Comparison of ENCODE assay signal across 1 cellular context in the genomic region with DNA sequence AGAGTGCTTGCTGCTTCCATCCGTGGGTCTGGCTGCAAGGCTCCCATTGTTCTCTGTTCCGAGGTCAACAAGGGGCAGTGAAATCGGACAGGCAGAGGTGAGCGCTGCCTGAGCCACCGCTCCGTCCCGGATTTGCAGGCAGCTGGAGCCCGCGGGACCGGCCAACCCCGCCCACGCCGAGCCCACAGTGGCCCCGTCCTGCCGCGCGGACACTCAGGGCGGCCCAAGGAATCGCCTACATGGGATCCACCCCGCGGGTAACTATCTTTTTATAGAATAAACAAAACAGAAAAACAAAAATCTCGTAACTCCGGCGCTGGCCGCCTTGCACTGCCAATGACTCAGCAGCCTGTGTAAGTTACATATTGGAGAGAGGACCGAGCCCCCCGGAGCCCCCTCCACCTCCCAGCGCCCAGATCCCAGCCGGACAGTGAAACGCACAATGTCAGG.
TF ChIP-seq lines count a peak whose summit lies in the region.

No MANE protein-coding gene starts in this region.

TF ChIP-seq in HepG2, 621 proteins besides CTCF, POLR2A, EP300 and RAD21 (continued from another document and continues in another):
- TF ChIP-seq, protein P1, sequence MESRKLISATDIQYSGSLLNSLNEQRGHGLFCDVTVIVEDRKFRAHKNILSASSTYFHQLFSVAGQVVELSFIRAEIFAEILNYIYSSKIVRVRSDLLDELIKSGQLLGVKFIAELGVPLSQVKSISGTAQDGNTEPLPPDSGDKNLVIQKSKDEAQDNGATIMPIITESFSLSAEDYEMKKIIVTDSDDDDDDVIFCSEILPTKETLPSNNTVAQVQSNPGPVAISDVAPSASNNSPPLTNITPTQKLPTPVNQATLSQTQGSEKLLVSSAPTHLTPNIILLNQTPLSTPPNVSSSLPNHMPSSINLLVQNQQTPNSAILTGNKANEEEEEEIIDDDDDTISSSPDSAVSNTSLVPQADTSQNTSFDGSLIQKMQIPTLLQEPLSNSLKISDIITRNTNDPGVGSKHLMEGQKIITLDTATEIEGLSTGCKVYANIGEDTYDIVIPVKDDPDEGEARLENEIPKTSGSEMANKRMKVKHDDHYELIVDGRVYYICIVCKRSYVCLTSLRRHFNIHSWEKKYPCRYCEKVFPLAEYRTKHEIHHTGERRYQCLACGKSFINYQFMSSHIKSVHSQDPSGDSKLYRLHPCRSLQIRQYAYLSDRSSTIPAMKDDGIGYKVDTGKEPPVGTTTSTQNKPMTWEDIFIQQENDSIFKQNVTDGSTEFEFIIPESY (CRISPR knock-in tag; IDR thresholded peaks at IDR 0.05) = no peak
- no peak for TF ChIP-seq ZNF709 (CRISPR knock-in tag; IDR thresholded peaks at IDR 0.05)
- TF ChIP-seq NONO (IDR thresholded peaks at IDR 0.05) = no peak
- TF ChIP-seq NONO (CRISPR knock-in tag; conservative IDR thresholded peaks at IDR 0.05) = 0 out of 2 replicates have a peak, but pooled peaks have one; percentile 42
- TF ChIP-seq, protein P2, sequence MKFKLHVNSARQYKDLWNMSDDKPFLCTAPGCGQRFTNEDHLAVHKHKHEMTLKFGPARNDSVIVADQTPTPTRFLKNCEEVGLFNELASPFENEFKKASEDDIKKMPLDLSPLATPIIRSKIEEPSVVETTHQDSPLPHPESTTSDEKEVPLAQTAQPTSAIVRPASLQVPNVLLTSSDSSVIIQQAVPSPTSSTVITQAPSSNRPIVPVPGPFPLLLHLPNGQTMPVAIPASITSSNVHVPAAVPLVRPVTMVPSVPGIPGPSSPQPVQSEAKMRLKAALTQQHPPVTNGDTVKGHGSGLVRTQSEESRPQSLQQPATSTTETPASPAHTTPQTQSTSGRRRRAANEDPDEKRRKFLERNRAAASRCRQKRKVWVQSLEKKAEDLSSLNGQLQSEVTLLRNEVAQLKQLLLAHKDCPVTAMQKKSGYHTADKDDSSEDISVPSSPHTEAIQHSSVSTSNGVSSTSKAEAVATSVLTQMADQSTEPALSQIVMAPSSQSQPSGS (CRISPR knock-in tag; IDR thresholded peaks at IDR 0.05) = no peak
- TF ChIP-seq, protein P3, sequence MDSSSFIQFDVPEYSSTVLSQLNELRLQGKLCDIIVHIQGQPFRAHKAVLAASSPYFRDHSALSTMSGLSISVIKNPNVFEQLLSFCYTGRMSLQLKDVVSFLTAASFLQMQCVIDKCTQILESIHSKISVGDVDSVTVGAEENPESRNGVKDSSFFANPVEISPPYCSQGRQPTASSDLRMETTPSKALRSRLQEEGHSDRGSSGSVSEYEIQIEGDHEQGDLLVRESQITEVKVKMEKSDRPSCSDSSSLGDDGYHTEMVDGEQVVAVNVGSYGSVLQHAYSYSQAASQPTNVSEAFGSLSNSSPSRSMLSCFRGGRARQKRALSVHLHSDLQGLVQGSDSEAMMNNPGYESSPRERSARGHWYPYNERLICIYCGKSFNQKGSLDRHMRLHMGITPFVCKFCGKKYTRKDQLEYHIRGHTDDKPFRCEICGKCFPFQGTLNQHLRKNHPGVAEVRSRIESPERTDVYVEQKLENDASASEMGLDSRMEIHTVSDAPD (CRISPR knock-in tag; IDR thresholded peaks at IDR 0.05) = no peak
- TF ChIP-seq XRCC5 (optimal IDR thresholded peaks at IDR 0.05; ENCODE audit: low read length) = no peak
- no peak for TF ChIP-seq FOSL1 (CRISPR knock-in tag; IDR thresholded peaks at IDR 0.05; ENCODE audit: borderline replicate concordance)
- no peak for TF ChIP-seq ZNF607 (CRISPR knock-in tag; IDR thresholded peaks at IDR 0.05; ENCODE audit: borderline replicate concordance)
- TF ChIP-seq IKZF1 (IDR thresholded peaks at IDR 0.05) = no peak
- no peak for TF ChIP-seq RELA (CRISPR knock-in tag; IDR thresholded peaks at IDR 0.05)
- no peak for TF ChIP-seq CHD2 (IDR thresholded peaks at IDR 0.05; ENCODE audit: low read depth, low read length)
- no peak for TF ChIP-seq ZNF333 (CRISPR knock-in tag; IDR thresholded peaks at IDR 0.05; ENCODE audit: borderline replicate concordance)
- TF ChIP-seq TCF7L2 (IDR thresholded peaks at IDR 0.05; ENCODE audit: low read depth, low read length) = no peak
- no peak for TF ChIP-seq IKZF4 (CRISPR knock-in tag; IDR thresholded peaks at IDR 0.05; ENCODE audit: borderline replicate concordance, low read depth, not compliant biosample characterization)
- no peak for TF ChIP-seq ZNF501 (CRISPR knock-in tag; IDR thresholded peaks at IDR 0.05)
- no peak for TF ChIP-seq XBP1 (CRISPR knock-in tag; IDR thresholded peaks at IDR 0.05)
- TF ChIP-seq SRF (IDR thresholded peaks at IDR 0.05; ENCODE audit: low read depth, low read length) = no peak
- TF ChIP-seq RFXANK (CRISPR knock-in tag; IDR thresholded peaks at IDR 0.05) = no peak
- no peak for TF ChIP-seq SP1 (IDR thresholded peaks at IDR 0.05)
- no peak for TF ChIP-seq SP1 (CRISPR knock-in tag; IDR thresholded peaks at IDR 0.05)
- TF ChIP-seq, protein P4, sequence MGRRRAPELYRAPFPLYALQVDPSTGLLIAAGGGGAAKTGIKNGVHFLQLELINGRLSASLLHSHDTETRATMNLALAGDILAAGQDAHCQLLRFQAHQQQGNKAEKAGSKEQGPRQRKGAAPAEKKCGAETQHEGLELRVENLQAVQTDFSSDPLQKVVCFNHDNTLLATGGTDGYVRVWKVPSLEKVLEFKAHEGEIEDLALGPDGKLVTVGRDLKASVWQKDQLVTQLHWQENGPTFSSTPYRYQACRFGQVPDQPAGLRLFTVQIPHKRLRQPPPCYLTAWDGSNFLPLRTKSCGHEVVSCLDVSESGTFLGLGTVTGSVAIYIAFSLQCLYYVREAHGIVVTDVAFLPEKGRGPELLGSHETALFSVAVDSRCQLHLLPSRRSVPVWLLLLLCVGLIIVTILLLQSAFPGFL (CRISPR knock-in tag; IDR thresholded peaks at IDR 0.05) = no peak
- TF ChIP-seq, protein P5, sequence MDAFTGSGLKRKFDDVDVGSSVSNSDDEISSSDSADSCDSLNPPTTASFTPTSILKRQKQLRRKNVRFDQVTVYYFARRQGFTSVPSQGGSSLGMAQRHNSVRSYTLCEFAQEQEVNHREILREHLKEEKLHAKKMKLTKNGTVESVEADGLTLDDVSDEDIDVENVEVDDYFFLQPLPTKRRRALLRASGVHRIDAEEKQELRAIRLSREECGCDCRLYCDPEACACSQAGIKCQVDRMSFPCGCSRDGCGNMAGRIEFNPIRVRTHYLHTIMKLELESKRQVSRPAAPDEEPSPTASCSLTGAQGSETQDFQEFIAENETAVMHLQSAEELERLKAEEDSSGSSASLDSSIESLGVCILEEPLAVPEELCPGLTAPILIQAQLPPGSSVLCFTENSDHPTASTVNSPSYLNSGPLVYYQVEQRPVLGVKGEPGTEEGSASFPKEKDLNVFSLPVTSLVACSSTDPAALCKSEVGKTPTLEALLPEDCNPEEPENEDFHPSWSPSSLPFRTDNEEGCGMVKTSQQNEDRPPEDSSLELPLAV (CRISPR knock-in tag; conservative IDR thresholded peaks at IDR 0.05; ENCODE audit: low read depth) = no peak
- TF ChIP-seq, protein P6, sequence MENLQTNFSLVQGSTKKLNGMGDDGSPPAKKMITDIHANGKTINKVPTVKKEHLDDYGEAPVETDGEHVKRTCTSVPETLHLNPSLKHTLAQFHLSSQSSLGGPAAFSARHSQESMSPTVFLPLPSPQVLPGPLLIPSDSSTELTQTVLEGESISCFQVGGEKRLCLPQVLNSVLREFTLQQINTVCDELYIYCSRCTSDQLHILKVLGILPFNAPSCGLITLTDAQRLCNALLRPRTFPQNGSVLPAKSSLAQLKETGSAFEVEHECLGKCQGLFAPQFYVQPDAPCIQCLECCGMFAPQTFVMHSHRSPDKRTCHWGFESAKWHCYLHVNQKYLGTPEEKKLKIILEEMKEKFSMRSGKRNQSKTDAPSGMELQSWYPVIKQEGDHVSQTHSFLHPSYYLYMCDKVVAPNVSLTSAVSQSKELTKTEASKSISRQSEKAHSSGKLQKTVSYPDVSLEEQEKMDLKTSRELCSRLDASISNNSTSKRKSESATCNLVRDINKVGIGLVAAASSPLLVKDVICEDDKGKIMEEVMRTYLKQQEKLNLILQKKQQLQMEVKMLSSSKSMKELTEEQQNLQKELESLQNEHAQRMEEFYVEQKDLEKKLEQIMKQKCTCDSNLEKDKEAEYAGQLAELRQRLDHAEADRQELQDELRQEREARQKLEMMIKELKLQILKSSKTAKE (CRISPR knock-in tag; IDR thresholded peaks at IDR 0.05; ENCODE audit: borderline replicate concordance) = no peak
- no peak for TF ChIP-seq POLR2G (IDR thresholded peaks at IDR 0.05; ENCODE audit: low read depth, low read length)
- no peak for TF ChIP-seq RFX3 (CRISPR knock-in tag; IDR thresholded peaks at IDR 0.05)
- TF ChIP-seq, protein P7, sequence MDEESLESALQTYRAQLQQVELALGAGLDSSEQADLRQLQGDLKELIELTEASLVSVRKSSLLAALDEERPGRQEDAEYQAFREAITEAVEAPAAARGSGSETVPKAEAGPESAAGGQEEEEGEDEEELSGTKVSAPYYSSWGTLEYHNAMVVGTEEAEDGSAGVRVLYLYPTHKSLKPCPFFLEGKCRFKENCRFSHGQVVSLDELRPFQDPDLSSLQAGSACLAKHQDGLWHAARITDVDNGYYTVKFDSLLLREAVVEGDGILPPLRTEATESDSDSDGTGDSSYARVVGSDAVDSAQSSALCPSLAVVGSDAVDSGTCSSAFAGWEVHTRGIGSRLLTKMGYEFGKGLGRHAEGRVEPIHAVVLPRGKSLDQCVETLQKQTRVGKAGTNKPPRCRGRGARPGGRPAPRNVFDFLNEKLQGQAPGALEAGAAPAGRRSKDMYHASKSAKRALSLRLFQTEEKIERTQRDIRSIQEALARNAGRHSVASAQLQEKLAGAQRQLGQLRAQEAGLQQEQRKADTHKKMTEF (CRISPR knock-in tag; IDR thresholded peaks at IDR 0.05) = peak; percentile 20; the same call in 1 of the 2 replicates
- no peak for TF ChIP-seq ZNF160 (CRISPR knock-in tag; IDR thresholded peaks at IDR 0.05)
- TF ChIP-seq CC2D1A (CRISPR knock-in tag; IDR thresholded peaks at IDR 0.05) = no peak
- 0 out of 2 replicates have a peak, but pooled peaks have one; percentile 26 for TF ChIP-seq ZNF317 (CRISPR knock-in tag; IDR thresholded peaks at IDR 0.05)
- TF ChIP-seq ZNF75D (CRISPR knock-in tag; IDR thresholded peaks at IDR 0.05; ENCODE audit: borderline replicate concordance) = no peak
- no peak for TF ChIP-seq ZNF672 (CRISPR knock-in tag; IDR thresholded peaks at IDR 0.05)
- no peak for TF ChIP-seq PHB2 (IDR thresholded peaks at IDR 0.05; ENCODE audit: partially characterized antibody)
- TF ChIP-seq, protein P8, sequence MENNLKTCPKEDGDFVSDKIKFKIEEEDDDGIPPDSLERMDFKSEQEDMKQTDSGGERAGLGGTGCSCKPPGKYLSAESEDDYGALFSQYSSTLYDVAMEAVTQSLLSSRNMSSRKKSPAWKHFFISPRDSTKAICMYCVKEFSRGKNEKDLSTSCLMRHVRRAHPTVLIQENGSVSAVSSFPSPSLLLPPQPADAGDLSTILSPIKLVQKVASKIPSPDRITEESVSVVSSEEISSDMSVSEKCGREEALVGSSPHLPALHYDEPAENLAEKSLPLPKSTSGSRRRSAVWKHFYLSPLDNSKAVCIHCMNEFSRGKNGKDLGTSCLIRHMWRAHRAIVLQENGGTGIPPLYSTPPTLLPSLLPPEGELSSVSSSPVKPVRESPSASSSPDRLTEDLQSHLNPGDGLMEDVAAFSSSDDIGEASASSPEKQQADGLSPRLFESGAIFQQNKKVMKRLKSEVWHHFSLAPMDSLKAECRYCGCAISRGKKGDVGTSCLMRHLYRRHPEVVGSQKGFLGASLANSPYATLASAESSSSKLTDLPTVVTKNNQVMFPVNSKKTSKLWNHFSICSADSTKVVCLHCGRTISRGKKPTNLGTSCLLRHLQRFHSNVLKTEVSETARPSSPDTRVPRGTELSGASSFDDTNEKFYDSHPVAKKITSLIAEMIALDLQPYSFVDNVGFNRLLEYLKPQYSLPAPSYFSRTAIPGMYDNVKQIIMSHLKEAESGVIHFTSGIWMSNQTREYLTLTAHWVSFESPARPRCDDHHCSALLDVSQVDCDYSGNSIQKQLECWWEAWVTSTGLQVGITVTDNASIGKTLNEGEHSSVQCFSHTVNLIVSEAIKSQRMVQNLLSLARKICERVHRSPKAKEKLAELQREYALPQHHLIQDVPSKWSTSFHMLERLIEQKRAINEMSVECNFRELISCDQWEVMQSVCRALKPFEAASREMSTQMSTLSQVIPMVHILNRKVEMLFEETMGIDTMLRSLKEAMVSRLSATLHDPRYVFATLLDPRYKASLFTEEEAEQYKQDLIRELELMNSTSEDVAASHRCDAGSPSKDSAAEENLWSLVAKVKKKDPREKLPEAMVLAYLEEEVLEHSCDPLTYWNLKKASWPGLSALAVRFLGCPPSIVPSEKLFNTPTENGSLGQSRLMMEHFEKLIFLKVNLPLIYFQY (CRISPR knock-in tag; IDR thresholded peaks at IDR 0.05; ENCODE audit: borderline replicate concordance) = no peak
- TF ChIP-seq NCOA5 (CRISPR knock-in tag; IDR thresholded peaks at IDR 0.05) = no peak
- TF ChIP-seq ATM (IDR thresholded peaks at IDR 0.05; ENCODE audit: borderline replicate concordance) = no peak
- TF ChIP-seq, protein P9, sequence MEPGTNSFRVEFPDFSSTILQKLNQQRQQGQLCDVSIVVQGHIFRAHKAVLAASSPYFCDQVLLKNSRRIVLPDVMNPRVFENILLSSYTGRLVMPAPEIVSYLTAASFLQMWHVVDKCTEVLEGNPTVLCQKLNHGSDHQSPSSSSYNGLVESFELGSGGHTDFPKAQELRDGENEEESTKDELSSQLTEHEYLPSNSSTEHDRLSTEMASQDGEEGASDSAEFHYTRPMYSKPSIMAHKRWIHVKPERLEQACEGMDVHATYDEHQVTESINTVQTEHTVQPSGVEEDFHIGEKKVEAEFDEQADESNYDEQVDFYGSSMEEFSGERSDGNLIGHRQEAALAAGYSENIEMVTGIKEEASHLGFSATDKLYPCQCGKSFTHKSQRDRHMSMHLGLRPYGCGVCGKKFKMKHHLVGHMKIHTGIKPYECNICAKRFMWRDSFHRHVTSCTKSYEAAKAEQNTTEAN (CRISPR knock-in tag; conservative IDR thresholded peaks at IDR 0.05) = no peak
- no peak for TF ChIP-seq SRY (CRISPR knock-in tag; IDR thresholded peaks at IDR 0.05)
- TF ChIP-seq, protein P10, sequence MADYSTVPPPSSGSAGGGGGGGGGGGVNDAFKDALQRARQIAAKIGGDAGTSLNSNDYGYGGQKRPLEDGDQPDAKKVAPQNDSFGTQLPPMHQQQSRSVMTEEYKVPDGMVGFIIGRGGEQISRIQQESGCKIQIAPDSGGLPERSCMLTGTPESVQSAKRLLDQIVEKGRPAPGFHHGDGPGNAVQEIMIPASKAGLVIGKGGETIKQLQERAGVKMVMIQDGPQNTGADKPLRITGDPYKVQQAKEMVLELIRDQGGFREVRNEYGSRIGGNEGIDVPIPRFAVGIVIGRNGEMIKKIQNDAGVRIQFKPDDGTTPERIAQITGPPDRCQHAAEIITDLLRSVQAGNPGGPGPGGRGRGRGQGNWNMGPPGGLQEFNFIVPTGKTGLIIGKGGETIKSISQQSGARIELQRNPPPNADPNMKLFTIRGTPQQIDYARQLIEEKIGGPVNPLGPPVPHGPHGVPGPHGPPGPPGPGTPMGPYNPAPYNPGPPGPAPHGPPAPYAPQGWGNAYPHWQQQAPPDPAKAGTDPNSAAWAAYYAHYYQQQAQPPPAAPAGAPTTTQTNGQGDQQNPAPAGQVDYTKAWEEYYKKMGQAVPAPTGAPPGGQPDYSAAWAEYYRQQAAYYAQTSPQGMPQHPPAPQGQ (CRISPR knock-in tag; IDR thresholded peaks at IDR 0.05; ENCODE audit: borderline replicate concordance) = no peak
- TF ChIP-seq ASH2L (IDR thresholded peaks at IDR 0.05; ENCODE audit: insufficient read length, low read depth, low read length) = no peak
- no peak for TF ChIP-seq RORA (CRISPR knock-in tag; IDR thresholded peaks at IDR 0.05)
